8 cellular contexts compared by ENCODE assay signal in genomic region chr19:48965033-48965805, GRCh38. TPM values are rescaled to one million over a fixed set of nuclear protein-coding genes. Genes with fewer than 3 reads are reported as not detected.
DNase-seq lines count a peak whose midpoint lies in the region; ATAC-seq and TF ChIP-seq lines count a peak whose summit lies in the region.

Gene FTL (plus strand): TSS chr19:48965309. CDS start chr19:48965508, 199 bp downstream.

- TF ChIP-seq CTCF in HEK293 (tag by site-specific recombination; IDR thresholded peaks at IDR 0.05) (0 out of 2 replicates have a peak, but pooled peaks have one; percentile 12), foreskin keratinocyte (conservative IDR thresholded peaks at IDR 0.05) (no peak)

- H2AFZ ChIP-seq in neuronal stem cell (ENCODE audit: low read length): peak within 1 kb of the TSS; percentile 77

- H3K14ac ChIP-seq in neuronal stem cell (ENCODE audit: low read length): peak within 1 kb of the TSS; percentile 1

- H3K36me3 ChIP-seq in HEK293 (ENCODE audit: control insufficient read depth in 2 of 2, insufficient read depth in 1 of 2, low read length in 2 of 2) (peaks cover 3 to 53% of the 10 kb centered on the region in 2 experiments; a peak in 2 of 3 replicates), neuronal stem cell (replicated peaks in 1 of 2; ENCODE audit: control insufficient read depth in 2 of 2, insufficient read depth in 2 of 2, low read length in 2 of 2) (peaks cover 21 to 52% of the 10 kb centered on the region in 2 donors), subcutaneous abdominal adipose tissue (ENCODE audit: control insufficient read depth in 5 of 5, insufficient read depth in 5 of 5, low read length in 5 of 5) (peaks cover 0 to 37% (median 19%) of the 10 kb centered on the region in 5 donors)

- H3K27me3 ChIP-seq in foreskin keratinocyte (no peaks in the 10 kb centered on the region), neuronal stem cell (ENCODE audit: control insufficient read depth in 3 of 3, insufficient read depth in 3 of 3, low read depth in 1 of 3, low read length in 3 of 3) (no peaks in the 10 kb centered on the region), subcutaneous abdominal adipose tissue (ENCODE audit: control insufficient read depth in 5 of 5, insufficient read depth in 4 of 5, low read length in 5 of 5) (no peaks in the 10 kb centered on the region)

- no peaks in the 10 kb centered on the region for H3K9me3 ChIP-seq in HEK293 (ENCODE audit: control insufficient read depth, insufficient read depth, low read depth, low read length)
- peaks cover 0 to 8% of the 10 kb centered on the region in 2 donors for H3K9me3 ChIP-seq in neuronal stem cell (replicated peaks in 1 of 2; ENCODE audit: control insufficient read depth in 2 of 2, insufficient read depth in 1 of 2, low read depth in 1 of 2, low read length in 2 of 2)
- H3K9me3 ChIP-seq in subcutaneous abdominal adipose tissue (ENCODE audit: control insufficient read depth in 5 of 5, low read length in 5 of 5): no peaks in the 10 kb centered on the region

- peak within 1 kb of the TSS; percentile 59 for H3K4me2 ChIP-seq in neuronal stem cell (ENCODE audit: insufficient read depth, low read length, poor library complexity, severe bottlenecking)

- ATAC-seq in foreskin keratinocyte: peak; percentile 61

- H3K27ac ChIP-seq in HEK293 (ENCODE audit: extremely low read depth, low read depth, low read length) (peak within 1 kb of the TSS; percentile 82), foreskin keratinocyte (peak within 1 kb of the TSS; percentile 88), neuronal stem cell (replicated peaks; ENCODE audit: low read length) (peak within 1 kb of the TSS; percentile 80), subcutaneous abdominal adipose tissue (ENCODE audit: low read depth, low read length) (peak within 1 kb of the TSS; percentile 99)

- peak within 1 kb of the TSS; percentile 40 for H3K4me3 ChIP-seq in HEK293 (ENCODE audit: low read depth, low read length)
- H3K4me3 ChIP-seq in neuronal stem cell (ENCODE audit: low read length in 2 of 2): peak within 1 kb of the TSS; percentile 63 to 95
- peak within 1 kb of the TSS; percentile 81 to 97 (median 96) for H3K4me3 ChIP-seq in subcutaneous abdominal adipose tissue (ENCODE audit: low read depth in 1 of 5, low read length in 5 of 5)

- peaks cover 5% of the 10 kb centered on the region for H3K79me1 ChIP-seq in neuronal stem cell (ENCODE audit: low read depth, low read length)

- H3K4me1 ChIP-seq in HEK293 (ENCODE audit: control insufficient read depth, insufficient read depth, low read length) (peaks cover 20% of the 10 kb centered on the region), foreskin keratinocyte (peaks cover 22% of the 10 kb centered on the region), neuronal stem cell (ENCODE audit: control insufficient read depth in 2 of 2, insufficient read depth in 1 of 2, low read depth in 1 of 2, low read length in 2 of 2) (peaks cover 17 to 23% of the 10 kb centered on the region in 2 donors), subcutaneous abdominal adipose tissue (ENCODE audit: control insufficient read depth in 5 of 5, insufficient read depth in 5 of 5, low read length in 5 of 5) (peaks cover 8 to 73% (median 68%) of the 10 kb centered on the region in 5 donors)

- POLR2A ChIA-PET in HEK293 (lab: Yijun Ruan, JAX): interaction anchor here (1.0 to 4.2 kb wide), 7 partner anchors 10 to 169 kb away, joined by 3 to 34 read pairs (median 6); partner anchors contain the start of genes BAX, NUCB1, PPP1R15A and RUVBL2

- peak within 1 kb of the TSS; percentile 76 for H2BK15ac ChIP-seq in neuronal stem cell (ENCODE audit: low read length)

- peak within 1 kb of the TSS; percentile 92 for H3K23ac ChIP-seq in neuronal stem cell (ENCODE audit: low read depth, low read length, poor library complexity)

- H3K4ac ChIP-seq in neuronal stem cell (ENCODE audit: low read length): peak within 1 kb of the TSS; percentile 69

- peak within 1 kb of the TSS; percentile 76 for H2AK5ac ChIP-seq in neuronal stem cell (ENCODE audit: low read depth, low read length)

- DNase-seq in GDM1 (lab: John Stamatoyannopoulos, UW) (peak; percentile 97), MV-4-11 (lab: John Stamatoyannopoulos, UW) (peak; percentile 99), SK-N-DZ (ENCODE audit: low spot score) (peak; percentile 89), foreskin keratinocyte (peak; percentile 76 to 79), neuronal stem cell (ENCODE audit: low spot score) (peak; percentile 84)
- DNase-seq in activated naive CD4-positive, alpha-beta T cell treated with Interleukin-2 at 50 U/mL for 16 hours: peak; percentile 92

- peak within 1 kb of the TSS; percentile 84 for H2BK12ac ChIP-seq in neuronal stem cell (ENCODE audit: low read length)

- H3K18ac ChIP-seq in neuronal stem cell (ENCODE audit: low read length): peak within 1 kb of the TSS; percentile 73

- H2BK120ac ChIP-seq in neuronal stem cell (ENCODE audit: low read depth, low read length): peak within 1 kb of the TSS; percentile 56

- CTCF ChIA-PET in HEK293 (lab: Yijun Ruan, JAX): interaction anchor here (0.7 to 1.0 kb wide), 3 partner anchors 12 to 177 kb away, joined by 3 to 5 read pairs (median 3); no protein-coding TSS in a partner anchor

- H3K9ac ChIP-seq in neuronal stem cell (ENCODE audit: low read depth, low read length, poor library complexity) (peak within 1 kb of the TSS; percentile 74), subcutaneous abdominal adipose tissue (ENCODE audit: low read length in 5 of 5) (peak within 1 kb of the TSS; percentile 83 to 97 (median 88))

- H4K91ac ChIP-seq in neuronal stem cell (ENCODE audit: low read depth, low read length, poor library complexity): no peak within 1 kb of the TSS

- WGBS in neuronal stem cell (ENCODE audit: extremely low coverage in 2 of 2, insufficient read length in 2 of 2, insufficient replicate concordance in 1 of 2), 2 donors: no CpG with 5 or more reads among the region's 52 CpGs

- H4K8ac ChIP-seq in neuronal stem cell (ENCODE audit: low read depth, low read length): no peak within 1 kb of the TSS

- H2BK5ac ChIP-seq in neuronal stem cell (ENCODE audit: low read length): peak within 1 kb of the TSS; percentile 0

TF ChIP-seq in HEK293, 187 proteins besides CTCF, POLR2A, EP300 and RAD21 (continues in another document):
- peak; percentile 46; the same call in 1 of the 2 replicates for TF ChIP-seq ZNF366 (tag by site-specific recombination; conservative IDR thresholded peaks at IDR 0.05)
- peak; percentile 69; the same call in 1 of the 2 replicates for TF ChIP-seq BCL11B (tag by site-specific recombination; IDR thresholded peaks at IDR 0.05; ENCODE audit: low read depth)
- peak; percentile 65 for TF ChIP-seq PRDM10 (tag by site-specific recombination; IDR thresholded peaks at IDR 0.05)
- TF ChIP-seq TSHZ1 (tag by site-specific recombination; IDR thresholded peaks at IDR 0.05; ENCODE audit: borderline replicate concordance): peak; percentile 22; the same call in 1 of the 2 replicates

RNA-seq across cellular contexts. Expression of gene FTL, which starts in this region (rescaled TPM):
- 980 and 1,050 TPM in 2 replicates for polyA plus RNA-seq in SK-N-DZ (2014; cell fraction: cytosol; rRNA removed)
- 626 and 695 TPM in 2 replicates for polyA plus RNA-seq in SK-N-DZ (2014; cell fraction: nucleus; rRNA removed)
- 1,121 and 1,400 TPM in 2 replicates for total RNA-seq in foreskin keratinocyte
- polyA plus RNA-seq in foreskin keratinocyte: 1,652 and 2,111 TPM in 2 replicates
- polyA plus RNA-seq in neuronal stem cell (2013, experiment 1 of 2): 2,949 TPM
- polyA plus RNA-seq in neuronal stem cell (2013, experiment 2 of 2): 2,579 TPM

Comparison
In these comparisons a context has a peak if more than half of its experiments do, and no peak if none do; other contexts are left out.
1. Peak in every context shown above with its lines: DNase-seq, ATAC-seq, H3K4me3 ChIP-seq and H3K27ac ChIP-seq.
2. H3K4me3 ChIP-seq: peak in every context shown above with its lines; median percentile 96 in subcutaneous abdominal adipose tissue; 79 in neuronal stem cell; 40 in HEK293.